Comparison of ENCODE assay signal across 10 cellular contexts in genomic region chr13:77415253-77416127, GRCh38.
DNase-seq lines count a peak whose midpoint lies in the region; ATAC-seq, FAIRE-seq and TF ChIP-seq lines count a peak whose summit lies in the region.
"Had no signal": no experiment of that assay in that cellular context is flagged by ENCODE, and none has a peak within 500 bp of the region (broad histone marks: within the 10 kb centered on the region; RNA-seq: fewer than 3 reads in every experiment).

No MANE protein-coding gene starts in this region.

- H3K27me3 Mint-ChIP-seq in activated T-helper 2 cell treated with anti-CD3 and anti-CD28 coated beads, Interferon-gamma antibody, Interleukin-2, Interleukin-4, amounts not matched to agents 10 μg/mL and 5 μg/mL and 100 μg/mL, durations not matched to agents 14 hours and 24 hours and 36 hours (ENCODE audit: low read depth): peaks cover 10% of the 10 kb centered on the region
- H3K27me3 Mint-ChIP-seq in naive thymus-derived CD4-positive, alpha-beta T cell: peaks cover 0 to 4% (median 0%) of the 10 kb centered on the region in 5 donors

- H3K27ac ChIP-seq in SJCRH30: no peak overlapping the region
- no peak overlapping the region for H3K27ac ChIP-seq in naive thymus-derived CD4-positive, alpha-beta T cell (ENCODE audit: low read depth, low read length)
- H3K27ac ChIP-seq: parathyroid adenoma had no signal

- H3K27ac Mint-ChIP-seq in activated T-helper 2 cell treated with anti-CD3 and anti-CD28 coated beads, Interferon-gamma antibody, Interleukin-2, Interleukin-4, amounts not matched to agents 10 μg/mL and 5 μg/mL and 100 μg/mL, durations not matched to agents 14 hours and 24 hours and 36 hours: no peak overlapping the region
- peak overlapping the region in 3 of 9 donors; percentile 10 to 55 (median 37) for H3K27ac Mint-ChIP-seq in naive thymus-derived CD4-positive, alpha-beta T cell

- peak; percentile 93 for FAIRE-seq in GM19239 (lab: Jason Lieb, UNC)
- FAIRE-seq: keratinocyte had no signal

- DNase-seq in AG09319 (ENCODE audit: extremely low read depth, low read depth) (peak; percentile 23), GM19239 (ENCODE audit: insufficient read length, low spot score) (no peak), SJCRH30 (peak; percentile 7 to 12), NCI-H510A (lab: John Stamatoyannopoulos, UW) (no peak), H7 (no peak)
- DNase-seq in activated T-helper 2 cell treated with anti-CD3 and anti-CD28 coated beads, Interferon-gamma antibody, Interleukin-2, Interleukin-4, amounts not matched to agents 10 μg/mL and 5 μg/mL and 100 μg/mL, durations not matched to agents 14 hours and 24 hours and 36 hours (ENCODE audit: low spot score): no peak
- DNase-seq in naive thymus-derived CD4-positive, alpha-beta T cell: no peak

- H3K4me1 Mint-ChIP-seq in activated T-helper 2 cell treated with anti-CD3 and anti-CD28 coated beads, Interferon-gamma antibody, Interleukin-2, Interleukin-4, amounts not matched to agents 10 μg/mL and 5 μg/mL and 100 μg/mL, durations not matched to agents 14 hours and 24 hours and 36 hours (ENCODE audit: low read depth): no peaks in the 10 kb centered on the region
- peaks cover 0 to 7% (median 2%) of the 10 kb centered on the region in 7 donors for H3K4me1 Mint-ChIP-seq in naive thymus-derived CD4-positive, alpha-beta T cell

- H3K36me3 ChIP-seq in SJCRH30 (no peaks in the 10 kb centered on the region), H7 (replicated peaks; ENCODE audit: control insufficient read depth, insufficient read depth, low read length) (no peaks in the 10 kb centered on the region)
- H3K36me3 ChIP-seq in naive thymus-derived CD4-positive, alpha-beta T cell (ENCODE audit: control insufficient read depth in 2 of 3, insufficient read depth in 3 of 3, low read length in 3 of 3): no peaks in the 10 kb centered on the region

- no peaks in the 10 kb centered on the region for H3K36me3 Mint-ChIP-seq in activated T-helper 2 cell treated with anti-CD3 and anti-CD28 coated beads, Interferon-gamma antibody, Interleukin-2, Interleukin-4, amounts not matched to agents 10 μg/mL and 5 μg/mL and 100 μg/mL, durations not matched to agents 14 hours and 24 hours and 36 hours (ENCODE audit: low read depth)
- H3K36me3 Mint-ChIP-seq in naive thymus-derived CD4-positive, alpha-beta T cell: peaks cover 0 to 4% (median 0%) of the 10 kb centered on the region in 5 donors

- no peaks in the 10 kb centered on the region for H3K9me3 Mint-ChIP-seq in activated T-helper 2 cell treated with anti-CD3 and anti-CD28 coated beads, Interferon-gamma antibody, Interleukin-2, Interleukin-4, amounts not matched to agents 10 μg/mL and 5 μg/mL and 100 μg/mL, durations not matched to agents 14 hours and 24 hours and 36 hours
- no peaks in the 10 kb centered on the region for H3K9me3 Mint-ChIP-seq in naive thymus-derived CD4-positive, alpha-beta T cell

- POLR2A ChIA-PET in naive thymus-derived CD4-positive, alpha-beta T cell (lab: Charles Lee): no interaction called here

- H3K4me3 ChIP-seq in SJCRH30: no peak overlapping the region
- no peak overlapping the region for H3K4me3 ChIP-seq in H7 (ENCODE audit: insufficient read depth, low read depth, low read length)
- H3K4me3 ChIP-seq in naive thymus-derived CD4-positive, alpha-beta T cell (ENCODE audit: low read length): no peak overlapping the region

- intact Hi-C loops in activated T-helper 2 cell treated with anti-CD3 and anti-CD28 coated beads, Interferon-gamma antibody, Interleukin-2, Interleukin-4, amounts not matched to agents 10 μg/mL and 5 μg/mL and 100 μg/mL, durations not matched to agents 14 hours and 24 hours and 36 hours (cut with micrococcal nuclease): no loop called here
- intact Hi-C loops in naive thymus-derived CD4-positive, alpha-beta T cell (cut with micrococcal nuclease): no loop called here

- no peak for TF ChIP-seq CTCF in AG09319 (IDR thresholded peaks at IDR 0.05; ENCODE audit: low read depth, low read length)

- CTCF ChIA-PET in naive thymus-derived CD4-positive, alpha-beta T cell (lab: Charles Lee): interaction anchor here (1.0 kb wide), 1 partner anchor 63 kb away, joined by 3 read pairs; no protein-coding TSS in a partner anchor

- H3K27me3 ChIP-seq in SJCRH30: no peaks in the 10 kb centered on the region
- H3K27me3 ChIP-seq in H7 (ENCODE audit: control insufficient read depth, insufficient read depth, low read length): no peaks in the 10 kb centered on the region
- no peaks in the 10 kb centered on the region for H3K27me3 ChIP-seq in naive thymus-derived CD4-positive, alpha-beta T cell (ENCODE audit: control insufficient read depth in 2 of 2, insufficient read depth in 2 of 2, low read length in 2 of 2)

- H3K4me3 Mint-ChIP-seq in activated T-helper 2 cell treated with anti-CD3 and anti-CD28 coated beads, Interferon-gamma antibody, Interleukin-2, Interleukin-4, amounts not matched to agents 10 μg/mL and 5 μg/mL and 100 μg/mL, durations not matched to agents 14 hours and 24 hours and 36 hours (ENCODE audit: low read depth): no peak overlapping the region
- H3K4me3 Mint-ChIP-seq in naive thymus-derived CD4-positive, alpha-beta T cell: no peak overlapping the region

- no peaks in the 10 kb centered on the region; the same call in 1 of the 2 replicates for H3K4me1 ChIP-seq in SJCRH30
- no peaks in the 10 kb centered on the region for H3K4me1 ChIP-seq in naive thymus-derived CD4-positive, alpha-beta T cell (ENCODE audit: control insufficient read depth in 2 of 2, insufficient read depth in 2 of 2, low read length in 2 of 2)
- H3K4me1 ChIP-seq: parathyroid adenoma had no signal

- no peaks in the 10 kb centered on the region for H3K9me3 ChIP-seq in SJCRH30 (replicated peaks)
- no peaks in the 10 kb centered on the region for H3K9me3 ChIP-seq in naive thymus-derived CD4-positive, alpha-beta T cell (ENCODE audit: control insufficient read depth in 2 of 3, low read length in 3 of 3)

- ATAC-seq in HG02852 (IDR thresholded peaks at IDR 0.05; ENCODE audit: unreplicated experiment): peak; percentile 93
- no peak for ATAC-seq in naive thymus-derived CD4-positive, alpha-beta T cell

Comparison
In these comparisons a context has a peak if more than half of its experiments do, and no peak if none do; other contexts are left out.
1. DNase-seq: peak in AG09319 (single experiment) and SJCRH30 (2 of 2); none in GM19239 (single experiment), NCI-H510A (single experiment), H7 (single experiment), activated T-helper 2 cell treated with anti-CD3 and anti-CD28 coated beads, Interferon-gamma antibody, Interleukin-2, Interleukin-4, amounts not matched to agents 10 μg/mL and 5 μg/mL and 100 μg/mL, durations not matched to agents 14 hours and 24 hours and 36 hours (single experiment) and naive thymus-derived CD4-positive, alpha-beta T cell (0 of 9).